Comparison of ENCODE assay signal across 17 cellular contexts in genomic region chr5:15547440-15547839, GRCh38. TPM values are rescaled to one million over a fixed set of nuclear protein-coding genes. Genes with fewer than 3 reads are reported as not detected.
DNase-seq lines count a peak whose midpoint lies in the region; ATAC-seq and TF ChIP-seq lines count a peak whose summit lies in the region.
"Had no signal": no experiment of that assay in that cellular context is flagged by ENCODE, and none has a peak within 500 bp of the region (broad histone marks: within the 10 kb centered on the region; RNA-seq: fewer than 3 reads in every experiment).

No MANE protein-coding gene starts in this region.

- TF ChIP-seq CTCF in H9 (conservative IDR thresholded peaks at IDR 0.05) = no peak
- no peak for TF ChIP-seq CTCF in glutamatergic neuron (IDR thresholded peaks at IDR 0.05; ENCODE audit: partially characterized antibody, unreplicated experiment)

- H3K27me3 Mint-ChIP-seq in H9 (ENCODE audit: low read depth) (no peaks in the 10 kb centered on the region), glutamatergic neuron (ENCODE audit: unreplicated experiment) (peaks cover 3% of the 10 kb centered on the region)
- H3K27me3 Mint-ChIP-seq: CD4-positive, alpha-beta T cell had no signal

- no CpG with 5 or more reads among the region's 1 CpG for WGBS in H9 (ENCODE audit: extremely low coverage, insufficient read length, low lambda C conversion rate)

- peak; percentile 11 for ATAC-seq in stimulated activated effector memory CD8-positive, alpha-beta T cell treated with anti-CD3 and anti-CD28 coated beads, Interleukin-12 subunit alpha, Interleukin-12 subunit beta, amount 100 ng/mL, for 72 hours
- no peak for ATAC-seq in HG03460 (IDR thresholded peaks at IDR 0.05; ENCODE audit: unreplicated experiment)

- H3K4me2 ChIP-seq in H9 (ENCODE audit: insufficient read depth, insufficient read length, low read length) = no peak overlapping the region
- H3K4me2 ChIP-seq: KMS-11 had no signal

- H3K4me1 ChIP-seq in H9 (ENCODE audit: insufficient read depth, low read length) = peaks cover 29% of the 10 kb centered on the region

- H2BK20ac ChIP-seq in H9 (ENCODE audit: low read depth, low read length, poor library complexity, severe bottlenecking) = no peak overlapping the region

- no peak overlapping the region for H2AFZ ChIP-seq in H9 (ENCODE audit: low read length)

- H3K9ac ChIP-seq in H9 (ENCODE audit: extremely low read depth, insufficient read length, low read length) = no peak overlapping the region
- H3K9ac ChIP-seq: KMS-11 had no signal

- H2AK5ac ChIP-seq in H9 (ENCODE audit: insufficient read length, low read length) = no peak overlapping the region

- H3K27ac Mint-ChIP-seq in H9 (peak overlapping the region; percentile 25 to 88 (median 52); a peak in 4 of 7 replicates), glutamatergic neuron (ENCODE audit: unreplicated experiment) (peak overlapping the region; percentile 85)
- no peak overlapping the region for H3K27ac Mint-ChIP-seq in stimulated activated effector memory CD8-positive, alpha-beta T cell treated with anti-CD3 and anti-CD28 coated beads, Interleukin-12 subunit alpha, Interleukin-12 subunit beta, amount 100 ng/mL, for 72 hours
- H3K27ac Mint-ChIP-seq: CD4-positive, alpha-beta T cell had no signal

- H3K4me3 Mint-ChIP-seq in H9 = no peak overlapping the region
- no peak overlapping the region for H3K4me3 Mint-ChIP-seq in glutamatergic neuron (ENCODE audit: unreplicated experiment)
- H3K4me3 Mint-ChIP-seq in stimulated activated effector memory CD8-positive, alpha-beta T cell treated with anti-CD3 and anti-CD28 coated beads, Interleukin-12 subunit alpha, Interleukin-12 subunit beta, amount 100 ng/mL, for 72 hours = no peak overlapping the region
- H3K4me3 Mint-ChIP-seq: CD4-positive, alpha-beta T cell had no signal

- no peaks in the 10 kb centered on the region for H3K79me2 ChIP-seq in H9 (ENCODE audit: insufficient read depth, low read length)

- H3K36me3 Mint-ChIP-seq in H9 (ENCODE audit: insufficient read depth in 1 of 3, low read depth in 3 of 3) = peaks cover 20 to 26% (median 25%) of the 10 kb centered on the region in 3 experiments
- H3K36me3 Mint-ChIP-seq in glutamatergic neuron (ENCODE audit: unreplicated experiment) = no peaks in the 10 kb centered on the region
- H3K36me3 Mint-ChIP-seq in stimulated activated effector memory CD8-positive, alpha-beta T cell treated with anti-CD3 and anti-CD28 coated beads, Interleukin-12 subunit alpha, Interleukin-12 subunit beta, amount 100 ng/mL, for 72 hours = no peaks in the 10 kb centered on the region

- H3K18ac ChIP-seq in H9 (ENCODE audit: insufficient read length, low read depth, low read length) = no peak overlapping the region

- H2BK5ac ChIP-seq in H9 (ENCODE audit: insufficient read length, low read length) = no peak overlapping the region

- no peak overlapping the region for H3K4ac ChIP-seq in H9 (ENCODE audit: low read depth, low read length)

- H3K4me1 Mint-ChIP-seq in H9 (peaks cover 63 to 74% of the 10 kb centered on the region in 2 experiments), glutamatergic neuron (ENCODE audit: low read depth, unreplicated experiment) (peaks cover 16% of the 10 kb centered on the region)
- H3K4me1 Mint-ChIP-seq in stimulated activated effector memory CD8-positive, alpha-beta T cell treated with anti-CD3 and anti-CD28 coated beads, Interleukin-12 subunit alpha, Interleukin-12 subunit beta, amount 100 ng/mL, for 72 hours = no peaks in the 10 kb centered on the region

- no peaks in the 10 kb centered on the region for H3K9me3 ChIP-seq in H9 (ENCODE audit: control insufficient read depth, low read depth, low read length)

- H3K23me2 ChIP-seq in H9 (ENCODE audit: insufficient read length, low read depth, low read length, poor library complexity, severe bottlenecking) = no peaks in the 10 kb centered on the region

- DNase-seq in DMS 273 (lab: John Stamatoyannopoulos, UW; ENCODE audit: unreplicated experiment) = peak; percentile 18
- DNase-seq in DMS 273 treated with DMSO at 0.1 percent for 48 hours (lab: John Stamatoyannopoulos, UW) = no peak
- no peak for DNase-seq in H9
- DNase-seq in glutamatergic neuron = no peak
- DNase-seq in stimulated activated effector memory CD8-positive, alpha-beta T cell treated with anti-CD3 and anti-CD28 coated beads, Interleukin-12 subunit alpha, Interleukin-12 subunit beta, amount 100 ng/mL, for 72 hours (ENCODE audit: low spot score in 2 of 2) = no peak
- no peak for DNase-seq in substantia nigra (lab: John Stamatoyannopoulos, UW)
- DNase-seq: AML-193; C1 segment of cervical spinal cord; Calu3; CD4-positive, alpha-beta T cell; DMS153; DMS79 treated with DMSO at 0.1 percent for 48 hours; EL had no signal

- H4K20me1 ChIP-seq in H9 (ENCODE audit: control insufficient read depth, insufficient read depth, insufficient read length) = no peaks in the 10 kb centered on the region

- H2BK15ac ChIP-seq in H9 (ENCODE audit: low read depth, low read length) = no peak overlapping the region

- H4K5ac ChIP-seq in H9 (ENCODE audit: insufficient read length, low read depth, low read length) = no peak overlapping the region

- no peak overlapping the region for H2BK120ac ChIP-seq in H9 (ENCODE audit: low read depth, low read length, poor library complexity, severe bottlenecking)

- no peak overlapping the region for H2BK12ac ChIP-seq in H9 (ENCODE audit: insufficient read length, low read depth, low read length)

- H3K23ac ChIP-seq in H9 (ENCODE audit: insufficient read length, low read depth, low read length) = no peak overlapping the region

- no peak overlapping the region for H4K8ac ChIP-seq in H9 (replicated peaks; ENCODE audit: insufficient read length, low read depth, low read length)

- H4K91ac ChIP-seq in H9 (ENCODE audit: insufficient read length, low read depth, low read length) = no peak overlapping the region

- no peaks in the 10 kb centered on the region for H3K27me3 ChIP-seq in H9 (ENCODE audit: insufficient read depth, low read length)

- no peak overlapping the region for H3T11ph ChIP-seq in H9 (ENCODE audit: low read length)

- H3K14ac ChIP-seq in H9 (ENCODE audit: insufficient read depth, low read length) = no peak overlapping the region

- no peak overlapping the region for H3K56ac ChIP-seq in H9 (ENCODE audit: insufficient read length, low read depth, low read length)

- no peaks in the 10 kb centered on the region for H3K79me1 ChIP-seq in H9 (ENCODE audit: insufficient read depth, low read depth, low read length, poor library complexity, severe bottlenecking)

- peaks cover 13 to 16% of the 10 kb centered on the region in 2 experiments for H3K9me3 Mint-ChIP-seq in H9
- peaks cover 2% of the 10 kb centered on the region for H3K9me3 Mint-ChIP-seq in glutamatergic neuron (ENCODE audit: unreplicated experiment)
- H3K9me3 Mint-ChIP-seq in stimulated activated effector memory CD8-positive, alpha-beta T cell treated with anti-CD3 and anti-CD28 coated beads, Interleukin-12 subunit alpha, Interleukin-12 subunit beta, amount 100 ng/mL, for 72 hours = peaks cover 13% of the 10 kb centered on the region

- H3K27ac ChIP-seq in H9 (ENCODE audit: insufficient read length, low read depth, low read length) = no peak overlapping the region
- H3K27ac ChIP-seq in substantia nigra (ENCODE audit: low read depth, low read length, poor library complexity, severe bottlenecking) = no peak overlapping the region
- H3K27ac ChIP-seq: 22Rv1, KMS-11 had no signal

RNA-seq across cellular contexts. Expression of gene FBXL7, which starts 47.5 kb away (rescaled TPM):
- total RNA-seq in H9 (2021) (13.7 and 14.6 TPM in 2 replicates), glutamatergic neuron (ENCODE audit: unreplicated experiment) (25.3 TPM)
- total RNA-seq: Calu3; CD4-positive, alpha-beta T cell; HT-29 had no signal
